Comparison of ENCODE assay signal across 8 cellular contexts in the genomic region with DNA sequence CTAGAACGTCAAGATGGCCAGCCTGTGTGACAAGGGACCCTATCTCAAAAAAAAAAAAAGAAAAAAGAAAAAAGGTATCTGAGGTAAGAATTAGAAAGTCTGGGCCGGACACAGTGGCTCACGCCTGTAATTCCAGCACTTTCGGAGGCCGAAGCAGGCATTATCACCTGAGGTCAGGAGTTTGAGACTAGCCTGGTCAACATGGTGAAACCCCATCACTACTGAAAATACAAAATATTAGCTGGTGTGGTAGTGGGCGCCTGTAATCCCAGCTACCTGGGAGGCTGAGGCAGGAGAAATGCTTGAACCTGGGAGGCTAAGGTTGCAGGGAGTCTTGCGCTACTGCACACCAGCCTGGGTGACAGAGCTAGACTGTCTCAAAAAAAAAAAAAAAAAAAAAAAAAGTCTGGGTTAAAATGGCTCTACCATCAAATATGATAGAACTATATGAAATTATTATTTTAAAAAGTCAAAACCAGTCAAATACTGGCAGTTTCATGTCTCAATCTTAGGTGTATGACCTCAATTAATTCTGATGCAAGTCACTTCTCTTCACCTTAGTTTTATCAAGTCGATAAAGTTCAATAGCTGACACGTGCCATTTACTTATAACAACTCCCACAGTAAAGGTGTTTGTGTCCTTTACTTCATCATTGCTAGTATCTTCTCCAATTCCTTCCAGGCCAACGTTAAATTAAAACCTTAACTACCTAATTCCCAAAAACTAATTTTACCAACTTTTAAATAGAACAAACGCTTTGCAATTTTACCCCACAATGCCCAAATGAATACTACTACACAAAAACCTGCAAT. TPM values are rescaled to one million over a fixed set of nuclear protein-coding genes. Genes with fewer than 3 reads are reported as not detected.
DNase-seq lines count a peak whose midpoint lies in the region; ATAC-seq and TF ChIP-seq lines count a peak whose summit lies in the region.

No MANE protein-coding gene starts in this region.

- peak overlapping the region; percentile 45 for H3K27ac ChIP-seq in PC-3 (ENCODE audit: low read length)
- peak overlapping the region; percentile 75 for H3K27ac ChIP-seq in epithelial cell of prostate
- H3K27ac ChIP-seq in trophoblast cell (ENCODE audit: low read depth, low read length) = no peak overlapping the region

- TF ChIP-seq CTCF in PC-3 (conservative IDR thresholded peaks at IDR 0.05; ENCODE audit: low read depth, low read length) = no peak

- H4K8ac ChIP-seq in trophoblast cell (ENCODE audit: low read depth, low read length) = no peak overlapping the region

- H3K79me1 ChIP-seq in trophoblast cell (ENCODE audit: low read length) = peaks cover 8% of the 10 kb centered on the region

- CTCF ChIA-PET in PC-3 (lab: Charles Lee) = no interaction called here

- peak overlapping the region; percentile 100 for H3K9ac ChIP-seq in ES-I3 (ENCODE audit: low read depth, low read length)
- peak overlapping the region; percentile 100 for H3K9ac ChIP-seq in PC-3 (ENCODE audit: low read length)
- H3K9ac ChIP-seq in trophoblast cell (ENCODE audit: low read length) = no peak overlapping the region

- H2BK5ac ChIP-seq in trophoblast cell (ENCODE audit: low read depth, low read length, poor library complexity) = no peak overlapping the region

- DNase-seq in PC-3 = no peak
- DNase-seq in epithelial cell of prostate (ENCODE audit: low read depth, low spot score) = no peak
- DNase-seq in trophoblast cell = no peak
- DNase-seq in amygdala (lab: John Stamatoyannopoulos, UW) = no peak
- DNase-seq in SKM-1 (lab: John Stamatoyannopoulos, UW; ENCODE audit: unreplicated experiment) = no peak

- H3K27me3 ChIP-seq in PC-3 (ENCODE audit: low read length) = no peaks in the 10 kb centered on the region
- no peaks in the 10 kb centered on the region for H3K27me3 ChIP-seq in trophoblast cell (ENCODE audit: insufficient read depth, low read length)

- H3K23ac ChIP-seq in trophoblast cell (ENCODE audit: low read length) = no peak overlapping the region

- H4K12ac ChIP-seq in trophoblast cell (ENCODE audit: low read depth, low read length) = no peak overlapping the region

- H2BK12ac ChIP-seq in trophoblast cell (ENCODE audit: low read length) = no peak overlapping the region

- no peaks in the 10 kb centered on the region for H3K9me2 ChIP-seq in PC-3 (replicated peaks; ENCODE audit: low read length)

- intact Hi-C loops in PC-3 (cut with micrococcal nuclease) = no loop called here

- H3K4me2 ChIP-seq in PC-3 (ENCODE audit: low read length) = peak overlapping the region; percentile 98
- peak overlapping the region; percentile 85 for H3K4me2 ChIP-seq in trophoblast cell (ENCODE audit: low read length)

- peaks cover 30% of the 10 kb centered on the region for H3K79me2 ChIP-seq in PC-3 (ENCODE audit: low read length)
- peaks cover 8% of the 10 kb centered on the region for H3K79me2 ChIP-seq in trophoblast cell (ENCODE audit: control insufficient read depth, insufficient read depth, low read length, poor library complexity)

- ATAC-seq in PC-3 = no peak
- no peak for ATAC-seq in GM19395 (IDR thresholded peaks at IDR 0.05; ENCODE audit: unreplicated experiment)
- ATAC-seq in HG02840 (IDR thresholded peaks at IDR 0.05; ENCODE audit: low FRiP score, unreplicated experiment) = no peak

- peaks cover 26% of the 10 kb centered on the region for H3K36me3 ChIP-seq in ES-I3 (ENCODE audit: insufficient read depth, low read length)
- peaks cover 33% of the 10 kb centered on the region for H3K36me3 ChIP-seq in PC-3 (ENCODE audit: low read depth, low read length)
- H3K36me3 ChIP-seq in trophoblast cell (ENCODE audit: control insufficient read depth in 1 of 2, insufficient read depth in 2 of 2, low read length in 2 of 2) = peaks cover 17 to 19% of the 10 kb centered on the region in 2 experiments

- no peak overlapping the region for H3K14ac ChIP-seq in trophoblast cell (ENCODE audit: low read length)

- H3K4me3 ChIP-seq in PC-3 (ENCODE audit: low read length) = peak overlapping the region; percentile 100
- peak overlapping the region; percentile 21 for H3K4me3 ChIP-seq in trophoblast cell (ENCODE audit: low read depth, low read length)

- H2AFZ ChIP-seq in PC-3 (ENCODE audit: low read length) = no peak overlapping the region
- H2AFZ ChIP-seq in trophoblast cell (ENCODE audit: insufficient read depth, low read length, poor library complexity) = no peak overlapping the region

- peak overlapping the region; percentile 39 for H3K4ac ChIP-seq in trophoblast cell (ENCODE audit: low read depth, low read length)

- H4K91ac ChIP-seq in trophoblast cell (ENCODE audit: low read depth, low read length) = no peak overlapping the region

- H3K4me1 ChIP-seq in ES-I3 (ENCODE audit: insufficient read depth, low read length) (no peaks in the 10 kb centered on the region), PC-3 (ENCODE audit: insufficient read depth, low read length) (peaks cover 12% of the 10 kb centered on the region), trophoblast cell (ENCODE audit: control insufficient read depth in 1 of 2, insufficient read depth in 2 of 2, low read length in 2 of 2) (peaks cover 0 to 6% of the 10 kb centered on the region in 2 experiments)

- H2AK5ac ChIP-seq in trophoblast cell (ENCODE audit: low read length) = no peak overlapping the region

- BruUV-seq in PC-3 (replicated peaks; lab: Mats Ljungman, UMichigan) = no TSS peak

- no peak overlapping the region for H2BK120ac ChIP-seq in trophoblast cell (ENCODE audit: insufficient read depth, low read length, poor library complexity)

- H3K9me3 ChIP-seq in ES-I3 (ENCODE audit: control insufficient read depth, insufficient read depth, low read length) (no peaks in the 10 kb centered on the region), PC-3 (ENCODE audit: low read length) (no peaks in the 10 kb centered on the region), trophoblast cell (ENCODE audit: insufficient read depth, low read depth, low read length) (no peaks in the 10 kb centered on the region)

- H4K20me1 ChIP-seq in PC-3 (ENCODE audit: low read length) = peaks cover 24% of the 10 kb centered on the region

- H3F3A ChIP-seq in PC-3 (ENCODE audit: low read length, unreplicated experiment) = peaks cover 10% of the 10 kb centered on the region

- 100% methylated on average over 2 of the region's 11 CpGs for WGBS in trophoblast cell (ENCODE audit: extremely low coverage, insufficient coverage, insufficient read length)

- no peak overlapping the region for H3K18ac ChIP-seq in trophoblast cell (ENCODE audit: low read length)

- POLR2A ChIA-PET in PC-3 (lab: Charles Lee; ENCODE audit: unreplicated experiment) = no interaction called here

RNA-seq across cellular contexts. Expression of a gene that starts 1.1 kb away (rescaled TPM):
- 2,034 and 2,407 TPM in 2 replicates for total RNA-seq in PC-3 (2014; rRNA removed)
- polyA plus RNA-seq in trophoblast cell (2013) = 2,650 and 2,725 TPM in 2 replicates
